ENCODE assay signal across 8 cellular contexts in the genomic region with DNA sequence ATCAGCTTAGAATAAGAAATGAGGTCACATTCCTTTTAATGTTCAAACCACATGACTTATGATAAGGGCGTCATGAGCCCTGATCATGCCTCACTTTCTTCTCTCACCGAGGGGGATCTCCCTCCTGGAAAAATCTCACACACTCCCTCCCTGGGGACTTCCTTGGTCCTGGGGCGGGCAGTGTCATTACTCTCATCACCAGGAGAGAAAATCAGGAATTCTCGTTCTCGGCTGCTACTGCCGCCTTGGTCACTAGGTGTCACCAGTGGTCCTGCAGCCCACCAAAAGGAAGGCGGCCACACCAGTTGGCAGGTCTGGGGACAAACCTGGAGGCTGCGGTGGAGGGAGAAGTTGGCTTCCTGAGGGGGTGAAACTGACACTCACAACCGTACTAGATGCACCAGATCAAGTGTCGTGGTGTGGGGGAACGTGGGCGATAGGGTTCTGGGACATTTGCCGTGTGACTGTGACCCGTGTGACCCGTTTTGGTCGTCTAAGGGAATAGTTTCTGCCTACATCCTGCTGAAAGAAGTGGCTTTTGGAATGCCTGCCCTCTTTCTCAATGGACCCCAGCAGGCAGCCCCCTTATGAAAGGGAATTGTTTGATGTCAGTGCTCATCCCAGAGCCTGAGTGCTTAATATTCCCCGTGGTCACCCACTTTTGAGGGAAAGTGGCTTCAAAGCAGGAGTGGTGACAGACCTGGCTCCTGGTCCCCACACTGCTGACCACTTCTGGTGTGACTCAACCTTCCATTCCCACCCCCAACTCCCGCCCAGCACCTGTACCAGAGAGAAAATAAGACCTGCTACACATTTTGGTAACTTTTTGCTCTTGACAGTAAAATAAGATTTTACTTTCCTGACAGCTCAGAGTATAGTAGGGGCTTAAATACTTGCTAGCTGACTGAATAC.
A peak's percentile ranks its signal among the peaks of the same experiment; 100 is the strongest.
DNase-seq lines count a peak whose midpoint lies in the region; ATAC-seq and TF ChIP-seq lines count a peak whose summit lies in the region.

No MANE protein-coding gene starts in this region.

- no peak overlapping the region for H3K27ac ChIP-seq in BLaER1 treated with 17β-estradiol and CSF1 and Interleukin-3, amounts not matched to agents 10 nM and 100 nM
- H3K27ac ChIP-seq in esophagus muscularis mucosa (replicated peaks in 1 of 4) (no peak overlapping the region), substantia nigra (ENCODE audit: low read depth, low read length, poor library complexity, severe bottlenecking) (peak overlapping the region; percentile 90)

- peak; percentile 47 to 81 (median 52) for TF ChIP-seq CTCF in esophagus muscularis mucosa (IDR thresholded peaks at IDR 0.05)

- TF ChIP-seq POLR2A in esophagus muscularis mucosa (IDR thresholded peaks at IDR 0.05; ENCODE audit: low read depth) = no peak

- ATAC-seq in GM19043 (IDR thresholded peaks at IDR 0.05; ENCODE audit: low read depth, unreplicated experiment) (peak; percentile 87), HG03175 (IDR thresholded peaks at IDR 0.05; ENCODE audit: unreplicated experiment) (peak; percentile 77)

- DNase-seq in NCI-H526 treated with DMSO at 0.1 percent for 48 hours (lab: John Stamatoyannopoulos, UW) = peak; percentile 27
- DNase-seq in activated T-cell treated with anti-CD3 and anti-CD28 coated beads for 1 hour (ENCODE audit: low read depth) = peak; percentile 19
- no peak for DNase-seq in esophagus muscularis mucosa (ENCODE audit: extremely low spot score)
- DNase-seq in myocyte (ENCODE audit: low read depth) = peak; percentile 84
- DNase-seq in substantia nigra (lab: John Stamatoyannopoulos, UW) = peak in 47 of 49 donors; percentile 17 to 80 (median 62)

- H3K4me1 ChIP-seq in BLaER1 treated with 17β-estradiol and CSF1 and Interleukin-3, amounts not matched to agents 10 nM and 100 nM = peaks cover 0 to 6% (median 2%) of the 10 kb centered on the region in 10 experiments; a peak in 4 of 20 replicates
- peaks cover 9 to 14% (median 12%) of the 10 kb centered on the region in 4 donors for H3K4me1 ChIP-seq in esophagus muscularis mucosa

- peak overlapping the region in 3 of 10 experiments; percentile 2 to 28 (median 24); a peak in 3 of 20 replicates for H3K4me3 ChIP-seq in BLaER1 treated with 17β-estradiol and CSF1 and Interleukin-3, amounts not matched to agents 10 nM and 100 nM
- H3K4me3 ChIP-seq in esophagus muscularis mucosa = peak overlapping the region in 2 of 4 donors; percentile 14 to 21

- no peaks in the 10 kb centered on the region for H4K20me1 ChIP-seq in BLaER1 treated with 17β-estradiol and CSF1 and Interleukin-3, amounts not matched to agents 10 nM and 100 nM

- intact Hi-C loops in esophagus muscularis mucosa (cut with DNase I) = no loop called here

- H3K4me2 ChIP-seq in BLaER1 treated with 17β-estradiol and CSF1 and Interleukin-3, amounts not matched to agents 10 nM and 100 nM = peak overlapping the region; percentile 10 to 93 (median 49); a peak in 18 of 22 replicates

- 23% methylated on average over 16 of the region's 18 CpGs for WGBS in esophagus muscularis mucosa

- no peaks in the 10 kb centered on the region for H3K36me3 ChIP-seq in BLaER1 treated with 17β-estradiol and CSF1 and Interleukin-3, amounts not matched to agents 10 nM and 100 nM
- H3K36me3 ChIP-seq in esophagus muscularis mucosa = no peaks in the 10 kb centered on the region

- H3K9ac ChIP-seq in BLaER1 treated with 17β-estradiol and CSF1 and Interleukin-3, amounts not matched to agents 10 nM and 100 nM = peak overlapping the region in 3 of 11 experiments; percentile 6 to 47 (median 14); a peak in 2 of 22 replicates

- no peak for TF ChIP-seq EP300 in esophagus muscularis mucosa (IDR thresholded peaks at IDR 0.05)

- H3K9me3 ChIP-seq in BLaER1 treated with 17β-estradiol and CSF1 and Interleukin-3, amounts not matched to agents 10 nM and 100 nM (replicated peaks in 1 of 11) = no peaks in the 10 kb centered on the region
- H3K9me3 ChIP-seq in esophagus muscularis mucosa = no peaks in the 10 kb centered on the region

- H3K27me3 ChIP-seq in BLaER1 treated with 17β-estradiol and CSF1 and Interleukin-3, amounts not matched to agents 10 nM and 100 nM = no peaks in the 10 kb centered on the region
- H3K27me3 ChIP-seq in esophagus muscularis mucosa = no peaks in the 10 kb centered on the region
